In the genomic region with DNA sequence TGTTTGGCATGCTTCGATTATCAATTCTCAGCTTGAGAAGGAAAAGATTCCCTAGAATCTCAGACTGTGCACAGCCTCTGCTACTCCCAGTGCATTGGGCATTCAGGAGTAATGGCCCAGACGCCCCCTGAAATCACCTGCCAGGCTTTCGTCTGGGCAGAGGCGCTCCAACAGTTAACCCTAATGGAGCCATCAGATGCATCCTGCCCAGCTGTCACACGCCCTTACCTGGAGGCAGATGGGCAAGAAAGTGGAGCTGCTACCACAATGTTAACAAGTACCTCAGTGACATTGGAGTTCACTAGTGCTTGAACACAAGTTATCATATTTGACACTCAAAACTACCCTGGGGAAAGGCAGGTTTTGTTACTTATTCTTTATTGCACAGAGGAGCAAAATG, we compare ENCODE assay signal across 8 cellular contexts. TPM values are rescaled to one million over a fixed set of nuclear protein-coding genes. Genes with fewer than 3 reads are reported as not detected.
DNase-seq lines count a peak whose midpoint lies in the region; ATAC-seq and TF ChIP-seq lines count a peak whose summit lies in the region.

No MANE protein-coding gene starts in this region.

- H3K4me3 ChIP-seq in neural cell (ENCODE audit: low read length): peak overlapping the region; percentile 93

- H3K4me2 ChIP-seq in neural cell (ENCODE audit: low read length): peak overlapping the region; percentile 97

- H3F3A ChIP-seq in neural cell (ENCODE audit: insufficient read depth, low read length, poor library complexity, severe bottlenecking): no peaks in the 10 kb centered on the region

- no peaks in the 10 kb centered on the region for H3K9me2 ChIP-seq in neural cell (ENCODE audit: insufficient read depth, low read length)

- H3K27ac ChIP-seq in neural cell (ENCODE audit: low read length): peak overlapping the region; percentile 99

- peaks cover 20% of the 10 kb centered on the region for H3K4me1 Mint-ChIP-seq in dendritic cell treated with granulocyte-macrophage colony-stimulating factor and Interleukin-4, amounts not matched to agents 40 ng/mL and 50 ng/mL, for 4 days (ENCODE audit: low read depth)

- H3K27me3 Mint-ChIP-seq in dendritic cell treated with granulocyte-macrophage colony-stimulating factor and Interleukin-4, amounts not matched to agents 40 ng/mL and 50 ng/mL, for 4 days: peaks cover 70% of the 10 kb centered on the region

- no peaks in the 10 kb centered on the region for H3K9me3 ChIP-seq in neural cell (ENCODE audit: low read length)

- peak overlapping the region; percentile 98 for H3K9ac ChIP-seq in neural cell (ENCODE audit: low read length)

- DNase-seq in NCI-H2227 (lab: John Stamatoyannopoulos, UW; ENCODE audit: unreplicated experiment) (peak; percentile 6), NCI-H2227 treated with DMSO at 0.1 percent for 48 hours (lab: John Stamatoyannopoulos, UW) (no peak), NCI-H345 treated with DMSO at 0.1 percent for 48 hours (lab: John Stamatoyannopoulos, UW; ENCODE audit: unreplicated experiment) (peak; percentile 18), midbrain (lab: John Stamatoyannopoulos, UW) (no peak), GM10266 (ENCODE audit: extremely low spot score) (no peak)

- intact Hi-C loops in dendritic cell treated with granulocyte-macrophage colony-stimulating factor and Interleukin-4, amounts not matched to agents 40 ng/mL and 50 ng/mL, for 4 days (cut with micrococcal nuclease): no loop called here

- no peaks in the 10 kb centered on the region for H3K9me3 Mint-ChIP-seq in dendritic cell treated with granulocyte-macrophage colony-stimulating factor and Interleukin-4, amounts not matched to agents 40 ng/mL and 50 ng/mL, for 4 days

- H3K27me3 ChIP-seq in neural cell (ENCODE audit: insufficient read depth, low read depth, low read length): no peaks in the 10 kb centered on the region

- H3K27ac Mint-ChIP-seq in dendritic cell treated with granulocyte-macrophage colony-stimulating factor and Interleukin-4, amounts not matched to agents 40 ng/mL and 50 ng/mL, for 4 days: no peak overlapping the region

- TF ChIP-seq CTCF in neural cell (IDR thresholded peaks at IDR 0.05; ENCODE audit: poor library complexity, severe bottlenecking) (no peak), GM10266 (IDR thresholded peaks at IDR 0.05; ENCODE audit: control insufficient read depth, insufficient read depth, low read depth, missing control alignments) (no peak)

- no peak for TF ChIP-seq RAD21 in neural cell (conservative IDR thresholded peaks at IDR 0.05)

- peaks cover 33% of the 10 kb centered on the region for H3K79me2 ChIP-seq in neural cell (replicated peaks; ENCODE audit: insufficient read depth, low read length)

- ATAC-seq in GM21576 (IDR thresholded peaks at IDR 0.05; ENCODE audit: unreplicated experiment): no peak

- peak overlapping the region; percentile 95 for H2AFZ ChIP-seq in neural cell (ENCODE audit: low read depth, low read length)

- TF ChIP-seq EP300 in neural cell (conservative IDR thresholded peaks at IDR 0.05; ENCODE audit: poor library complexity, severe bottlenecking): no peak

- H3K4me3 Mint-ChIP-seq in dendritic cell treated with granulocyte-macrophage colony-stimulating factor and Interleukin-4, amounts not matched to agents 40 ng/mL and 50 ng/mL, for 4 days: peak overlapping the region; percentile 82

- peaks cover 4% of the 10 kb centered on the region for H4K20me1 ChIP-seq in neural cell (ENCODE audit: insufficient read depth)

- H3K36me3 ChIP-seq in neural cell (ENCODE audit: insufficient read depth, low read length): no peaks in the 10 kb centered on the region

- H3K36me3 Mint-ChIP-seq in dendritic cell treated with granulocyte-macrophage colony-stimulating factor and Interleukin-4, amounts not matched to agents 40 ng/mL and 50 ng/mL, for 4 days (ENCODE audit: low read depth): peaks cover 5% of the 10 kb centered on the region

TF ChIP-seq in neural cell, 6 proteins besides CTCF, POLR2A, EP300 and RAD21:
- TF ChIP-seq POLR2AphosphoS5 (IDR thresholded peaks at IDR 0.05): no peak
- TF ChIP-seq EZH2 (IDR thresholded peaks at IDR 0.05; ENCODE audit: borderline replicate concordance, insufficient read depth, low read length, poor library complexity, severe bottlenecking): no peak
- TF ChIP-seq TAF1 (IDR thresholded peaks at IDR 0.05; ENCODE audit: low read depth): no peak
- TF ChIP-seq, protein P1, sequence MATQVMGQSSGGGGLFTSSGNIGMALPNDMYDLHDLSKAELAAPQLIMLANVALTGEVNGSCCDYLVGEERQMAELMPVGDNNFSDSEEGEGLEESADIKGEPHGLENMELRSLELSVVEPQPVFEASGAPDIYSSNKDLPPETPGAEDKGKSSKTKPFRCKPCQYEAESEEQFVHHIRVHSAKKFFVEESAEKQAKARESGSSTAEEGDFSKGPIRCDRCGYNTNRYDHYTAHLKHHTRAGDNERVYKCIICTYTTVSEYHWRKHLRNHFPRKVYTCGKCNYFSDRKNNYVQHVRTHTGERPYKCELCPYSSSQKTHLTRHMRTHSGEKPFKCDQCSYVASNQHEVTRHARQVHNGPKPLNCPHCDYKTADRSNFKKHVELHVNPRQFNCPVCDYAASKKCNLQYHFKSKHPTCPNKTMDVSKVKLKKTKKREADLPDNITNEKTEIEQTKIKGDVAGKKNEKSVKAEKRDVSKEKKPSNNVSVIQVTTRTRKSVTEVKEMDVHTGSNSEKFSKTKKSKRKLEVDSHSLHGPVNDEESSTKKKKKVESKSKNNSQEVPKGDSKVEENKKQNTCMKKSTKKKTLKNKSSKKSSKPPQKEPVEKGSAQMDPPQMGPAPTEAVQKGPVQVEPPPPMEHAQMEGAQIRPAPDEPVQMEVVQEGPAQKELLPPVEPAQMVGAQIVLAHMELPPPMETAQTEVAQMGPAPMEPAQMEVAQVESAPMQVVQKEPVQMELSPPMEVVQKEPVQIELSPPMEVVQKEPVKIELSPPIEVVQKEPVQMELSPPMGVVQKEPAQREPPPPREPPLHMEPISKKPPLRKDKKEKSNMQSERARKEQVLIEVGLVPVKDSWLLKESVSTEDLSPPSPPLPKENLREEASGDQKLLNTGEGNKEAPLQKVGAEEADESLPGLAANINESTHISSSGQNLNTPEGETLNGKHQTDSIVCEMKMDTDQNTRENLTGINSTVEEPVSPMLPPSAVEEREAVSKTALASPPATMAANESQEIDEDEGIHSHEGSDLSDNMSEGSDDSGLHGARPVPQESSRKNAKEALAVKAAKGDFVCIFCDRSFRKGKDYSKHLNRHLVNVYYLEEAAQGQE (IDR thresholded peaks at IDR 0.05; ENCODE audit: borderline replicate concordance): no peak
- TF ChIP-seq SMC3 (conservative IDR thresholded peaks at IDR 0.05; ENCODE audit: poor library complexity): no peak
- TF ChIP-seq MXI1 (conservative IDR thresholded peaks at IDR 0.05; ENCODE audit: poor library complexity, severe bottlenecking): no peak

RNA-seq across cellular contexts. Expression of a gene that starts 1.0 kb away (rescaled TPM):
- polyA plus RNA-seq in neural cell: 28.1 and 33.5 TPM in 2 replicates
- polyA minus RNA-seq in neural cell: 113 and 122 TPM in 2 replicates

Comparison
In these comparisons a context has a peak if more than half of its experiments do, and no peak if none do; other contexts are left out.
1. DNase-seq: peak in NCI-H2227 (single experiment) and NCI-H345 treated with DMSO at 0.1 percent for 48 hours (single experiment); none in NCI-H2227 treated with DMSO at 0.1 percent for 48 hours (single experiment), midbrain (single experiment) and GM10266 (single experiment).